8 cellular contexts compared by ENCODE assay signal in genomic region chr11:83158474-83158786, GRCh38. TPM values are rescaled to one million over a fixed set of nuclear protein-coding genes. Genes with fewer than 3 reads are reported as not detected.
A peak's percentile ranks its signal among the peaks of the same experiment; 100 is the strongest.
DNase-seq lines count a peak whose midpoint lies in the region; ATAC-seq and TF ChIP-seq lines count a peak whose summit lies in the region.

No MANE protein-coding gene starts in this region.

- peaks cover 37% of the 10 kb centered on the region for H3K36me3 Mint-ChIP-seq in activated T-helper 1 cell treated with anti-CD3 and anti-CD28 coated beads, Interleukin-12 subunit alpha, Interleukin-12 subunit beta, Interleukin-2, Interleukin-4 antibody, amounts not matched to agents 30 ng/mL and 10 ng/mL and 1 ng/mL, durations not matched to agents 14 hours and 24 hours and 36 hours (ENCODE audit: low read depth)
- H3K36me3 Mint-ChIP-seq in stimulated activated effector memory CD8-positive, alpha-beta T cell treated with anti-CD3 and anti-CD28 coated beads, Interleukin-12 subunit alpha, Interleukin-12 subunit beta, amount 100 ng/mL, for 72 hours, result peaks cover 71% of the 10 kb centered on the region

- CTCF ChIA-PET in HEK293 (lab: Yijun Ruan, JAX), result interaction anchor here (0.9 to 2.2 kb wide), 2 partner anchors 71 to 291 kb away, joined by 4 to 7 read pairs; no protein-coding TSS in a partner anchor

- H3K9me3 ChIP-seq in HEK293 (ENCODE audit: control insufficient read depth, insufficient read depth, low read depth, low read length) (no peaks in the 10 kb centered on the region), iPS-15b (ENCODE audit: control insufficient read depth, insufficient read depth, low read length) (no peaks in the 10 kb centered on the region)

- intact Hi-C loops in activated T-helper 1 cell treated with anti-CD3 and anti-CD28 coated beads, Interleukin-12 subunit alpha, Interleukin-12 subunit beta, Interleukin-2, Interleukin-4 antibody, amounts not matched to agents 30 ng/mL and 10 ng/mL and 1 ng/mL, durations not matched to agents 14 hours and 24 hours and 36 hours (cut with micrococcal nuclease), result loop anchor here (2.0 kb wide), 1 partner anchor 16 kb away; no protein-coding TSS in a partner anchor

- no peak for ATAC-seq in stimulated activated effector memory CD8-positive, alpha-beta T cell treated with anti-CD3 and anti-CD28 coated beads, Interleukin-12 subunit alpha, Interleukin-12 subunit beta, amount 100 ng/mL, for 72 hours
- no peak for ATAC-seq in GM21576 (IDR thresholded peaks at IDR 0.05; ENCODE audit: unreplicated experiment)

- H3K4me1 ChIP-seq in HEK293 (ENCODE audit: control insufficient read depth, insufficient read depth, low read length), result peaks cover 5% of the 10 kb centered on the region
- H3K4me1 ChIP-seq in iPS-15b (ENCODE audit: control insufficient read depth, insufficient read depth, low read length), result peaks cover 8% of the 10 kb centered on the region

- H3K9me3 Mint-ChIP-seq in activated T-helper 1 cell treated with anti-CD3 and anti-CD28 coated beads, Interleukin-12 subunit alpha, Interleukin-12 subunit beta, Interleukin-2, Interleukin-4 antibody, amounts not matched to agents 30 ng/mL and 10 ng/mL and 1 ng/mL, durations not matched to agents 14 hours and 24 hours and 36 hours, result no peaks in the 10 kb centered on the region
- H3K9me3 Mint-ChIP-seq in stimulated activated effector memory CD8-positive, alpha-beta T cell treated with anti-CD3 and anti-CD28 coated beads, Interleukin-12 subunit alpha, Interleukin-12 subunit beta, amount 100 ng/mL, for 72 hours, result no peaks in the 10 kb centered on the region

- H3K27me3 ChIP-seq in iPS-15b (ENCODE audit: control insufficient read depth, insufficient read depth, low read length), result no peaks in the 10 kb centered on the region

- no peak for TF ChIP-seq CTCF in HEK293 (tag by site-specific recombination; IDR thresholded peaks at IDR 0.05)

- no peak for DNase-seq in activated T-helper 1 cell treated with anti-CD3 and anti-CD28 coated beads, Interleukin-12 subunit alpha, Interleukin-12 subunit beta, Interleukin-2, Interleukin-4 antibody, amounts not matched to agents 30 ng/mL and 10 ng/mL and 1 ng/mL, durations not matched to agents 14 hours and 24 hours and 36 hours (ENCODE audit: low spot score)
- no peak for DNase-seq in stimulated activated effector memory CD8-positive, alpha-beta T cell treated with anti-CD3 and anti-CD28 coated beads, Interleukin-12 subunit alpha, Interleukin-12 subunit beta, amount 100 ng/mL, for 72 hours (ENCODE audit: low spot score in 2 of 2)
- DNase-seq in NOMO-1 (lab: John Stamatoyannopoulos, UW; ENCODE audit: unreplicated experiment in 2 of 2) (no peak), NCI-H2029 (lab: John Stamatoyannopoulos, UW) (no peak)
- DNase-seq in stimulated activated CD4-positive, alpha-beta T cell treated with anti-CD3 and anti-CD28 coated beads, Interleukin-4, amount 100 ng/mL, for 1 hour, result no peak

- peak overlapping the region; percentile 96 for H3K27ac Mint-ChIP-seq in activated T-helper 1 cell treated with anti-CD3 and anti-CD28 coated beads, Interleukin-12 subunit alpha, Interleukin-12 subunit beta, Interleukin-2, Interleukin-4 antibody, amounts not matched to agents 30 ng/mL and 10 ng/mL and 1 ng/mL, durations not matched to agents 14 hours and 24 hours and 36 hours
- H3K27ac Mint-ChIP-seq in stimulated activated effector memory CD8-positive, alpha-beta T cell treated with anti-CD3 and anti-CD28 coated beads, Interleukin-12 subunit alpha, Interleukin-12 subunit beta, amount 100 ng/mL, for 72 hours, result peak overlapping the region; percentile 99

- peak overlapping the region; percentile 97 for H3K4me3 Mint-ChIP-seq in activated T-helper 1 cell treated with anti-CD3 and anti-CD28 coated beads, Interleukin-12 subunit alpha, Interleukin-12 subunit beta, Interleukin-2, Interleukin-4 antibody, amounts not matched to agents 30 ng/mL and 10 ng/mL and 1 ng/mL, durations not matched to agents 14 hours and 24 hours and 36 hours
- H3K4me3 Mint-ChIP-seq in stimulated activated effector memory CD8-positive, alpha-beta T cell treated with anti-CD3 and anti-CD28 coated beads, Interleukin-12 subunit alpha, Interleukin-12 subunit beta, amount 100 ng/mL, for 72 hours, result peak overlapping the region; percentile 93

- POLR2A ChIA-PET in HEK293 (lab: Yijun Ruan, JAX), result interaction anchor here (0.7 to 3.2 kb wide), 3 partner anchors 35 to 258 kb away, joined by 3 to 31 read pairs (median 3); partner anchors contain the start of genes ANKRD42, PRCP and RAB30

- H3K27ac ChIP-seq in HEK293 (ENCODE audit: extremely low read depth, low read depth, low read length), result no peak overlapping the region; the same call in 1 of the 2 replicates

- peaks cover 0 to 35% of the 10 kb centered on the region in 2 experiments; a peak in 1 of 3 replicates for H3K36me3 ChIP-seq in HEK293 (ENCODE audit: control insufficient read depth in 2 of 2, insufficient read depth in 1 of 2, low read length in 2 of 2)
- no peaks in the 10 kb centered on the region for H3K36me3 ChIP-seq in iPS-15b (ENCODE audit: control insufficient read depth, insufficient read depth, low read length)

- no peaks in the 10 kb centered on the region for H3K27me3 Mint-ChIP-seq in activated T-helper 1 cell treated with anti-CD3 and anti-CD28 coated beads, Interleukin-12 subunit alpha, Interleukin-12 subunit beta, Interleukin-2, Interleukin-4 antibody, amounts not matched to agents 30 ng/mL and 10 ng/mL and 1 ng/mL, durations not matched to agents 14 hours and 24 hours and 36 hours (ENCODE audit: insufficient read depth)

- peak overlapping the region; percentile 98 for H3K9ac ChIP-seq in iPS-15b (ENCODE audit: low read depth, low read length)

- H3K4me3 ChIP-seq in HEK293 (ENCODE audit: low read depth, low read length) (peak overlapping the region; percentile 98), iPS-15b (ENCODE audit: low read depth, low read length) (peak overlapping the region; percentile 98)

- H3K4me1 Mint-ChIP-seq in activated T-helper 1 cell treated with anti-CD3 and anti-CD28 coated beads, Interleukin-12 subunit alpha, Interleukin-12 subunit beta, Interleukin-2, Interleukin-4 antibody, amounts not matched to agents 30 ng/mL and 10 ng/mL and 1 ng/mL, durations not matched to agents 14 hours and 24 hours and 36 hours (ENCODE audit: low read depth), result peaks cover 52% of the 10 kb centered on the region
- peaks cover 38% of the 10 kb centered on the region for H3K4me1 Mint-ChIP-seq in stimulated activated effector memory CD8-positive, alpha-beta T cell treated with anti-CD3 and anti-CD28 coated beads, Interleukin-12 subunit alpha, Interleukin-12 subunit beta, amount 100 ng/mL, for 72 hours

TF ChIP-seq in HEK293, 187 proteins besides CTCF, POLR2A, EP300 and RAD21:
- TF ChIP-seq OSR2 (tag by site-specific recombination; IDR thresholded peaks at IDR 0.05), result no peak
- no peak for TF ChIP-seq ATF2 (tag by site-specific recombination; IDR thresholded peaks at IDR 0.05; ENCODE audit: low read depth)
- no peak for TF ChIP-seq ZNF548 (tag by site-specific recombination; IDR thresholded peaks at IDR 0.05)
- no peak for TF ChIP-seq ZNF202 (tag by site-specific recombination; IDR thresholded peaks at IDR 0.05; ENCODE audit: borderline replicate concordance)
- TF ChIP-seq ZNF48 (tag by site-specific recombination; IDR thresholded peaks at IDR 0.05), result no peak
- TF ChIP-seq ZNF423 (tag by site-specific recombination; IDR thresholded peaks at IDR 0.05), result no peak

RNA-seq across cellular contexts. Expression of gene PCF11, which starts 1.5 kb away (rescaled TPM):
- total RNA-seq in activated T-helper 1 cell treated with anti-CD3 and anti-CD28 coated beads, Interleukin-12 subunit alpha, Interleukin-12 subunit beta, Interleukin-2, Interleukin-4 antibody, amounts not matched to agents 30 ng/mL and 10 ng/mL and 1 ng/mL, durations not matched to agents 14 hours and 24 hours and 36 hours, result 62.2 and 62.8 TPM in 2 replicates

RNA-seq across cellular contexts. Expression of gene ANKRD42, which starts 35.1 kb away (rescaled TPM):
- total RNA-seq in activated T-helper 1 cell treated with anti-CD3 and anti-CD28 coated beads, Interleukin-12 subunit alpha, Interleukin-12 subunit beta, Interleukin-2, Interleukin-4 antibody, amounts not matched to agents 30 ng/mL and 10 ng/mL and 1 ng/mL, durations not matched to agents 14 hours and 24 hours and 36 hours, result 3.3 and 3.5 TPM in 2 replicates
